Comparison of ENCODE assay signal across 25 cellular contexts in genomic region chr17:45102856-45103255, GRCh38. TPM values are rescaled to one million over a fixed set of nuclear protein-coding genes. Genes with fewer than 3 reads are reported as not detected.
DNase-seq lines count a peak whose midpoint lies in the region; ATAC-seq, FAIRE-seq and TF ChIP-seq lines count a peak whose summit lies in the region.
"Had no signal": no experiment of that assay in that cellular context is flagged by ENCODE, and none has a peak within 500 bp of the region (broad histone marks: within the 10 kb centered on the region; RNA-seq: fewer than 3 reads in every experiment).

No MANE protein-coding gene starts in this region.

- no peaks in the 10 kb centered on the region for H3K27me3 Mint-ChIP-seq in MCF 10A (ENCODE audit: insufficient read depth, unreplicated experiment)
- H3K27me3 Mint-ChIP-seq: CD8-positive, alpha-beta memory T cell had no signal

- peaks cover 56 to 73% of the 10 kb centered on the region in 2 donors for H3K36me3 ChIP-seq in kidney (ENCODE audit: control insufficient read depth in 1 of 2, insufficient read depth in 2 of 2, low read length in 2 of 2)
- H3K36me3 ChIP-seq in smooth muscle cell (ENCODE audit: low read depth): peaks cover 3% of the 10 kb centered on the region
- H3K36me3 ChIP-seq in BE2C: peaks cover 89% of the 10 kb centered on the region

- H3F3A ChIP-seq in smooth muscle cell (ENCODE audit: low read depth): no peaks in the 10 kb centered on the region

- BruUV-seq in MCF 10A (replicated peaks; lab: Mats Ljungman, UMichigan): no TSS peak

- POLR2A ChIA-PET in MCF 10A (lab: Yijun Ruan, JAX): interaction anchor here (0.6 to 7.3 kb wide), 16 partner anchors 9 to 219 kb away, joined by 3 to 54 read pairs (median 4); partner anchors contain the start of genes DCAKD, EFTUD2, HEXIM1 and NMT1

- FAIRE-seq in kidney (lab: Jason Lieb, UNC): no peak

- H3K79me2 ChIP-seq in smooth muscle cell (ENCODE audit: low read depth): no peaks in the 10 kb centered on the region

- no peak for ATAC-seq in activated naive CD4-positive, alpha-beta T cell treated with anti-CD3 and anti-CD28 coated beads, Interleukin-2, amount 50 U/mL, for 72 hours
- ATAC-seq: activated CD8-positive, alpha-beta T cell treated with anti-CD3 and anti-CD28 coated beads, Interleukin-2, amount 10 ng/mL, durations not matched to agents 7 days and 5 days; stimulated activated naive CD8-positive, alpha-beta T cell treated with anti-CD3 and anti-CD28 coated beads, Interleukin-15, Interleukin-2, amounts not matched to agents 100 U/mL and 50 U/mL, for 24 hours had no signal

- DNase-seq in activated naive CD4-positive, alpha-beta T cell treated with anti-CD3 and anti-CD28 coated beads, Interleukin-2, amount 50 U/mL, for 72 hours (ENCODE audit: low spot score in 2 of 2): no peak
- no peak for DNase-seq in activated naive CD4-positive, alpha-beta T cell (lab: John Stamatoyannopoulos, UW)
- DNase-seq in MCF 10A (ENCODE audit: unreplicated experiment) (no peak), kidney (peak; percentile 59), smooth muscle cell (lab: John Stamatoyannopoulos, UW; ENCODE audit: unreplicated experiment) (no peak), BE2C (no peak), NCI-H446 (lab: John Stamatoyannopoulos, UW) (no peak), NCI-H748 (lab: John Stamatoyannopoulos, UW; ENCODE audit: unreplicated experiment) (no peak)
- DNase-seq: 8988T; activated CD4-positive, CD25-positive, alpha-beta regulatory T cell treated with anti-CD3 and anti-CD28 coated beads, Interleukin-2, amount 50 U/mL, for 72 hours; activated CD8-positive, alpha-beta T cell treated with anti-CD3 and anti-CD28 coated beads, Interleukin-2, amount 10 ng/mL, durations not matched to agents 7 days and 5 days; activated naive CD4-positive, alpha-beta T cell treated with Interleukin-2 at 50 U/mL for 16 hours; aorta; CD8-positive, alpha-beta memory T cell; effector CD4-positive, alpha-beta T cell; GF-D8; KBM-7; NCI-H1694; NCI-H2171 treated with DMSO at 0.1 percent for 48 hours; NCI-H69; SIG-M5; stimulated activated CD4-positive, alpha-beta T cell treated with anti-CD3 and anti-CD28 coated beads, Interleukin-4, amount 100 ng/mL, for 24 hours; stimulated activated naive CD8-positive, alpha-beta T cell treated with anti-CD3 and anti-CD28 coated beads, Interleukin-15, Interleukin-2, amounts not matched to agents 100 U/mL and 50 U/mL, for 24 hours; upper lobe of left lung had no signal

- CTCF ChIA-PET in MCF 10A (lab: Yijun Ruan, JAX): interaction anchor here (0.6 to 3.1 kb wide), 10 partner anchors 15 to 188 kb away, joined by 3 to 16 read pairs (median 3); partner anchors contain the start of gene ACBD4

- H3K4me1 ChIP-seq in kidney (ENCODE audit: control insufficient read depth in 1 of 2, insufficient read depth in 1 of 2, low read depth in 1 of 2, low read length in 2 of 2) (peaks cover 0 to 2% of the 10 kb centered on the region in 2 donors), smooth muscle cell (ENCODE audit: low read depth) (no peaks in the 10 kb centered on the region), BE2C (no peaks in the 10 kb centered on the region)

- H3K4me2 ChIP-seq in smooth muscle cell: no peak overlapping the region

- H3K27me3 ChIP-seq in smooth muscle cell (ENCODE audit: low read depth) (no peaks in the 10 kb centered on the region), BE2C (no peaks in the 10 kb centered on the region)
- H3K27me3 ChIP-seq: upper lobe of left lung had no signal

- H3K27ac ChIP-seq in kidney (ENCODE audit: low read depth in 2 of 2, low read length in 2 of 2) (no peak overlapping the region), smooth muscle cell (ENCODE audit: low read depth) (peak overlapping the region; percentile 70)
- H3K27ac ChIP-seq: upper lobe of left lung had no signal

- intact Hi-C loops in MCF 10A (cut with micrococcal nuclease): loop anchor here (2.0 kb wide), 1 partner anchor 22 kb away; no protein-coding TSS in a partner anchor
- intact Hi-C loops in kidney (cut with DNase I): no loop called here

- peak overlapping the region; percentile 3 to 29 for H3K27ac Mint-ChIP-seq in activated naive CD4-positive, alpha-beta T cell treated with anti-CD3 and anti-CD28 coated beads, Interleukin-2, amount 50 U/mL, for 72 hours
- H3K27ac Mint-ChIP-seq in MCF 10A (ENCODE audit: low read depth, unreplicated experiment): peak overlapping the region; percentile 80
- H3K27ac Mint-ChIP-seq: activated CD8-positive, alpha-beta T cell treated with anti-CD3 and anti-CD28 coated beads, Interleukin-2, amount 10 ng/mL, durations not matched to agents 7 days and 5 days had no signal

- H3K36me3 Mint-ChIP-seq in activated naive CD4-positive, alpha-beta T cell treated with anti-CD3 and anti-CD28 coated beads, Interleukin-2, amount 50 U/mL, for 72 hours: peaks cover 10 to 16% of the 10 kb centered on the region in 2 donors
- H3K36me3 Mint-ChIP-seq in MCF 10A (ENCODE audit: insufficient read depth, unreplicated experiment): peaks cover 87% of the 10 kb centered on the region

- H3K4me3 Mint-ChIP-seq in MCF 10A (ENCODE audit: unreplicated experiment): peak overlapping the region; percentile 6
- H3K4me3 Mint-ChIP-seq: activated CD8-positive, alpha-beta T cell treated with anti-CD3 and anti-CD28 coated beads, Interleukin-2, amount 10 ng/mL, durations not matched to agents 7 days and 5 days; CD8-positive, alpha-beta memory T cell; H9 had no signal

- H2AFZ ChIP-seq in smooth muscle cell (ENCODE audit: low read depth): no peak overlapping the region

- 84% methylated on average over 9 of the region's 9 CpGs for WGBS in smooth muscle cell (ENCODE audit: low lambda C conversion rate)

- no peaks in the 10 kb centered on the region for H3K9me3 Mint-ChIP-seq in activated naive CD4-positive, alpha-beta T cell treated with anti-CD3 and anti-CD28 coated beads, Interleukin-2, amount 50 U/mL, for 72 hours
- H3K9me3 Mint-ChIP-seq in MCF 10A (ENCODE audit: unreplicated experiment): no peaks in the 10 kb centered on the region
- H3K9me3 Mint-ChIP-seq: CD8-positive, alpha-beta memory T cell; H9 had no signal

- H3K9ac ChIP-seq in kidney (ENCODE audit: low read length in 2 of 2): no peak overlapping the region
- H3K9ac ChIP-seq in smooth muscle cell (ENCODE audit: low read depth): no peak overlapping the region

- no peak overlapping the region for H3K4me3 ChIP-seq in kidney (ENCODE audit: low read length in 2 of 2)
- H3K4me3 ChIP-seq in smooth muscle cell: no peak overlapping the region
- H3K4me3 ChIP-seq in BE2C (ENCODE audit: low read depth, low read length): no peak overlapping the region
- H3K4me3 ChIP-seq: upper lobe of left lung had no signal

- peaks cover 26% of the 10 kb centered on the region for H3K4me1 Mint-ChIP-seq in MCF 10A (ENCODE audit: insufficient read depth, unreplicated experiment)

- no peaks in the 10 kb centered on the region for H4K20me1 ChIP-seq in smooth muscle cell (ENCODE audit: low read depth)

- H3K9me3 ChIP-seq in kidney (ENCODE audit: control insufficient read depth in 1 of 2, low read length in 2 of 2) (no peaks in the 10 kb centered on the region), smooth muscle cell (replicated peaks; ENCODE audit: low read depth) (no peaks in the 10 kb centered on the region), BE2C (no peaks in the 10 kb centered on the region)
- H3K9me3 ChIP-seq: upper lobe of left lung had no signal

- TF ChIP-seq CTCF in MCF 10A (IDR thresholded peaks at IDR 0.05; ENCODE audit: unreplicated experiment) (no peak), kidney (IDR thresholded peaks at IDR 0.05; ENCODE audit: borderline replicate concordance, extremely low read depth, insufficient read depth) (no peak), smooth muscle cell (IDR thresholded peaks at IDR 0.05; ENCODE audit: borderline replicate concordance, insufficient read depth, poor library complexity, severe bottlenecking) (no peak), BE2C (IDR thresholded peaks at IDR 0.05; ENCODE audit: low read depth, low read length) (no peak)

RNA-seq across cellular contexts. Expression of gene PLCD3, which starts 29.5 kb away (rescaled TPM):
- 1 to 10 TPM; 3.9 to 7.7 TPM for total RNA-seq in activated naive CD4-positive, alpha-beta T cell treated with anti-CD3 and anti-CD28 coated beads, Interleukin-2, amount 50 U/mL, for 72 hours
- total RNA-seq in MCF 10A (2022): 54.5 and 69.7 TPM in 2 replicates
- total RNA-seq in kidney: 111 TPM
- 14.8 TPM for polyA plus RNA-seq in kidney (ENCODE audit: insufficient read depth, low read depth, low replicate concordance)
- 24.0 and 43.3 TPM in 2 replicates for total RNA-seq in smooth muscle cell
- polyA plus RNA-seq in smooth muscle cell: 33.4 and 33.7 TPM in 2 replicates
- polyA plus RNA-seq in BE2C (2012; ENCODE audit: insufficient read depth, insufficient read length, low read depth): 99.9 TPM

RNA-seq across cellular contexts. Expression of gene ACBD4, which starts 32.6 kb away (rescaled TPM):
- 10 to 100 TPM; 12.9 to 18.9 TPM for total RNA-seq in activated naive CD4-positive, alpha-beta T cell treated with anti-CD3 and anti-CD28 coated beads, Interleukin-2, amount 50 U/mL, for 72 hours
- total RNA-seq in MCF 10A (2022): 7.2 and 7.8 TPM in 2 replicates
- 19.2 TPM for total RNA-seq in kidney
- 46.3 TPM for polyA plus RNA-seq in kidney (ENCODE audit: insufficient read depth, low read depth, low replicate concordance)
- total RNA-seq in smooth muscle cell: 0.49 and 4.6 TPM in 2 replicates
- polyA plus RNA-seq in smooth muscle cell: 5.0 and 5.9 TPM in 2 replicates
- polyA plus RNA-seq in BE2C (2012; ENCODE audit: insufficient read depth, insufficient read length, low read depth): 3.1 TPM

RNA-seq across cellular contexts. Expression of gene NMT1, which starts 41.7 kb away (rescaled TPM):
- total RNA-seq in activated naive CD4-positive, alpha-beta T cell treated with anti-CD3 and anti-CD28 coated beads, Interleukin-2, amount 50 U/mL, for 72 hours: 100 to 1,000 TPM; 130 to 270 TPM
- total RNA-seq in MCF 10A (2022) (85.3 and 89.7 TPM in 2 replicates), kidney (98.5 TPM), smooth muscle cell (78.7 and 87.6 TPM in 2 replicates)
- polyA plus RNA-seq in kidney (ENCODE audit: insufficient read depth, low read depth, low replicate concordance) (72.3 TPM), smooth muscle cell (105 and 148 TPM in 2 replicates)
- 327 TPM for polyA plus RNA-seq in BE2C (2012; ENCODE audit: insufficient read depth, insufficient read length, low read depth)

RNA-seq across cellular contexts. Expression of gene HEXIM1, which starts 45.4 kb away (rescaled TPM):
- 10 to 100 TPM; 50.9 to 93.3 TPM for total RNA-seq in activated naive CD4-positive, alpha-beta T cell treated with anti-CD3 and anti-CD28 coated beads, Interleukin-2, amount 50 U/mL, for 72 hours
- 22.5 and 26.7 TPM in 2 replicates for total RNA-seq in MCF 10A (2022)
- total RNA-seq in kidney: 34.7 TPM
- polyA plus RNA-seq in kidney (ENCODE audit: insufficient read depth, low read depth, low replicate concordance): 25.0 TPM
- total RNA-seq in smooth muscle cell: 9.3 and 13.7 TPM in 2 replicates
- 9.4 TPM in 2 replicates for polyA plus RNA-seq in smooth muscle cell
- polyA plus RNA-seq in BE2C (2012; ENCODE audit: insufficient read depth, insufficient read length, low read depth): 61.7 TPM

RNA-seq across cellular contexts. Expression of gene DCAKD, which starts 51.4 kb away (rescaled TPM):
- total RNA-seq in activated naive CD4-positive, alpha-beta T cell treated with anti-CD3 and anti-CD28 coated beads, Interleukin-2, amount 50 U/mL, for 72 hours: 10 to 100 TPM; 38.9 to 93.4 TPM
- total RNA-seq in MCF 10A (2022): 23.1 and 23.3 TPM in 2 replicates
- total RNA-seq in kidney: 34.9 TPM
- 27.5 TPM for polyA plus RNA-seq in kidney (ENCODE audit: insufficient read depth, low read depth, low replicate concordance)
- 24.3 and 42.3 TPM in 2 replicates for total RNA-seq in smooth muscle cell
- polyA plus RNA-seq in smooth muscle cell: 25.7 and 28.4 TPM in 2 replicates
- 42.5 TPM for polyA plus RNA-seq in BE2C (2012; ENCODE audit: insufficient read depth, insufficient read length, low read depth)
